In genomic region chr15:70795311-70795665, GRCh38 we compare ENCODE assay signal across 9 cellular contexts. TPM values are rescaled to one million over a fixed set of nuclear protein-coding genes. Genes with fewer than 3 reads are reported as not detected.
DNase-seq lines count a peak whose midpoint lies in the region; ATAC-seq, FAIRE-seq and TF ChIP-seq lines count a peak whose summit lies in the region.
"Had no signal": no experiment of that assay in that cellular context is flagged by ENCODE, and none has a peak within 500 bp of the region (broad histone marks: within the 10 kb centered on the region; RNA-seq: fewer than 3 reads in every experiment).

No MANE protein-coding gene starts in this region.

- H3K36me3 ChIP-seq in left ventricle myocardium inferior (no peaks in the 10 kb centered on the region), bronchial epithelial cell (ENCODE audit: control insufficient read depth, insufficient read depth, low read length) (no peaks in the 10 kb centered on the region), lower lobe of right lung (no peaks in the 10 kb centered on the region), vagina (no peaks in the 10 kb centered on the region), A673 (ENCODE audit: insufficient read depth, low read length, poor library complexity, severe bottlenecking) (no peaks in the 10 kb centered on the region)

- H3K9me3 ChIP-seq in left ventricle myocardium inferior (replicated peaks): no peaks in the 10 kb centered on the region
- no peaks in the 10 kb centered on the region for H3K9me3 ChIP-seq in lower lobe of right lung
- no peaks in the 10 kb centered on the region for H3K9me3 ChIP-seq in vagina
- no peaks in the 10 kb centered on the region for H3K9me3 ChIP-seq in A673 (ENCODE audit: low read depth, low read length, poor library complexity, severe bottlenecking)

- H3K27ac ChIP-seq in left ventricle myocardium inferior (replicated peaks) (peak overlapping the region; percentile 27), lower lobe of right lung (peak overlapping the region; percentile 44), vagina (peak overlapping the region; percentile 86), A673 (ENCODE audit: low read depth, low read length, poor library complexity, severe bottlenecking) (no peak overlapping the region)

- TF ChIP-seq POLR2A in vagina (IDR thresholded peaks at IDR 0.05): no peak

- no peak for DNase-seq in left ventricle myocardium inferior
- DNase-seq in cardiac septum (ENCODE audit: low spot score): no peak
- peak; percentile 90 for DNase-seq in bronchial epithelial cell (ENCODE audit: low read depth)
- no peak for DNase-seq in lower lobe of right lung
- DNase-seq in vagina (ENCODE audit: extremely low spot score in 2 of 2): no peak
- no peak for DNase-seq in A673 (ENCODE audit: low spot score)
- DNase-seq in GM19240 (ENCODE audit: insufficient read length, low spot score): no peak
- DNase-seq: NCI-H1048 had no signal

- no peaks in the 10 kb centered on the region for H3K27me3 ChIP-seq in left ventricle myocardium inferior (ENCODE audit: low read depth)
- no peaks in the 10 kb centered on the region for H3K27me3 ChIP-seq in bronchial epithelial cell (ENCODE audit: control insufficient read depth, insufficient read depth, low read length)
- H3K27me3 ChIP-seq in lower lobe of right lung (ENCODE audit: low read depth): peaks cover 31% of the 10 kb centered on the region
- no peaks in the 10 kb centered on the region for H3K27me3 ChIP-seq in vagina
- H3K27me3 ChIP-seq in A673 (replicated peaks; ENCODE audit: insufficient read depth, low read depth, low read length, poor library complexity): no peaks in the 10 kb centered on the region

- intact Hi-C loops in left ventricle myocardium inferior (cut with micrococcal nuclease) (no loop called here), cardiac septum (cut with DNase I) (loop anchor here (5.0 kb wide), 1 partner anchor 33 kb away; the partner anchor contains the start of gene UACA), lower lobe of right lung (cut with DNase I) (no loop called here), vagina (cut with DNase I) (no loop called here), A673 (cut with micrococcal nuclease; ENCODE audit: unreplicated experiment) (no loop called here)

- H3K4me3 ChIP-seq in left ventricle myocardium inferior: no peak overlapping the region
- H3K4me3 ChIP-seq in bronchial epithelial cell (ENCODE audit: low read depth, low read length): no peak overlapping the region
- H3K4me3 ChIP-seq in lower lobe of right lung: no peak overlapping the region
- no peak overlapping the region for H3K4me3 ChIP-seq in vagina
- no peak overlapping the region for H3K4me3 ChIP-seq in A673 (ENCODE audit: low read depth, low read length, poor library complexity, severe bottlenecking)

- POLR2A ChIA-PET in A673 (lab: Charles Lee; ENCODE audit: low non-redundant PET): no interaction called here

- no TSS peak for BruUV-seq in A673 (replicated peaks; lab: Mats Ljungman, UMichigan)

- ATAC-seq in lower lobe of right lung (no peak), GM21423 (IDR thresholded peaks at IDR 0.05; ENCODE audit: unreplicated experiment) (no peak)

- peaks cover 12% of the 10 kb centered on the region for H3K4me1 ChIP-seq in left ventricle myocardium inferior
- H3K4me1 ChIP-seq in lower lobe of right lung: peaks cover 14% of the 10 kb centered on the region
- peaks cover 35% of the 10 kb centered on the region for H3K4me1 ChIP-seq in vagina
- no peaks in the 10 kb centered on the region for H3K4me1 ChIP-seq in A673 (ENCODE audit: insufficient read depth, low read length, poor library complexity, severe bottlenecking)

- TF ChIP-seq CTCF in left ventricle myocardium inferior (IDR thresholded peaks at IDR 0.05; ENCODE audit: borderline replicate concordance) (no peak), bronchial epithelial cell (IDR thresholded peaks at IDR 0.05; ENCODE audit: insufficient read depth, low read length, severe bottlenecking) (no peak), lower lobe of right lung (IDR thresholded peaks at IDR 0.05) (no peak), vagina (IDR thresholded peaks at IDR 0.05) (no peak), A673 (conservative IDR thresholded peaks at IDR 0.05; ENCODE audit: low read depth, low read length) (no peak)

- peak; percentile 36 for FAIRE-seq in bronchial epithelial cell (lab: Jason Lieb, UNC)

- CTCF ChIA-PET in A673 (lab: Charles Lee): interaction anchor here (0.6 kb wide), 1 partner anchor 60 kb away, joined by 6 read pairs; no protein-coding TSS in a partner anchor

RNA-seq across cellular contexts. Expression of gene UACA, which starts 31.9 kb away (rescaled TPM):
- 33.7 TPM for total RNA-seq in left ventricle myocardium inferior
- total RNA-seq in cardiac septum: 78.0 TPM
- total RNA-seq in bronchial epithelial cell: 18.2 and 30.5 TPM in 2 replicates
- total RNA-seq in lower lobe of right lung: 35.7 TPM
- 40.3 TPM for total RNA-seq in vagina
- 26.9 and 27.7 TPM in 2 replicates for total RNA-seq in A673 (2021)

RNA-seq across cellular contexts. Expression of gene LARP6, which starts 58.7 kb away (rescaled TPM):
- total RNA-seq in left ventricle myocardium inferior: 50.6 TPM
- total RNA-seq in cardiac septum: 37.8 TPM
- 41.1 and 42.1 TPM in 2 replicates for total RNA-seq in bronchial epithelial cell
- total RNA-seq in lower lobe of right lung: 7.5 TPM
- 50.6 TPM for total RNA-seq in vagina
- 53.6 and 57.8 TPM in 2 replicates for total RNA-seq in A673 (2021)
